ENCODE assay signal across 10 cellular contexts in genomic region chr4:182975806-182976205, GRCh38. TPM values are rescaled to one million over a fixed set of nuclear protein-coding genes. Genes with fewer than 3 reads are reported as not detected.
A peak's percentile ranks its signal among the peaks of the same experiment; 100 is the strongest.
DNase-seq lines count a peak whose midpoint lies in the region; ATAC-seq and FAIRE-seq lines count a peak whose summit lies in the region.
"Had no signal": no experiment of that assay in that cellular context is flagged by ENCODE, and none has a peak within 500 bp of the region (broad histone marks: within the 10 kb centered on the region; RNA-seq: fewer than 3 reads in every experiment).

No MANE protein-coding gene starts in this region.

- peaks cover 8% of the 10 kb centered on the region; the same call in 1 of the 2 replicates for H3K27me3 ChIP-seq in HAP-1 (ENCODE audit: low read depth)

- H3K36me3 ChIP-seq in HAP-1 (replicated peaks): no peaks in the 10 kb centered on the region

- H3K4me1 ChIP-seq in HAP-1: no peaks in the 10 kb centered on the region

- FAIRE-seq in HTR-8/SVneo (lab: Jason Lieb, UNC): peak; percentile 81

- DNase-seq in GM03348 (ENCODE audit: low spot score) (peak; percentile 78), HTR-8/SVneo (ENCODE audit: insufficient read length, low spot score) (peak; percentile 78), dermis blood vessel endothelial cell (peak; percentile 92), NCI-H774 (lab: John Stamatoyannopoulos, UW) (no peak), HAP-1 (ENCODE audit: low spot score in 2 of 2) (no peak), hypothalamus (lab: John Stamatoyannopoulos, UW) (no peak), NCI-H1930 (lab: John Stamatoyannopoulos, UW) (no peak)

- H3K9me3 ChIP-seq in HAP-1: no peaks in the 10 kb centered on the region

- in situ Hi-C loops in HAP-1 (cut with MboI; ENCODE audit: low sequenced_read_pairs): no loop called here

- ATAC-seq in GM21576 (IDR thresholded peaks at IDR 0.05; ENCODE audit: unreplicated experiment): peak; percentile 52

- H3K4me3 ChIP-seq in HAP-1: no peak overlapping the region
- H3K4me3 ChIP-seq: lung, SK-N-MC had no signal

RNA-seq across cellular contexts. Expression of gene DCTD, which starts 58.6 kb away (rescaled TPM):
- 77.3 and 107 TPM in 2 replicates for total RNA-seq in dermis blood vessel endothelial cell

Comparison
In these comparisons a context has a peak if more than half of its experiments do, and no peak if none do; other contexts are left out.
1. DNase-seq: peak in GM03348 (single experiment), HTR-8/SVneo (single experiment) and dermis blood vessel endothelial cell (single experiment); none in NCI-H774 (single experiment), HAP-1 (0 of 2), hypothalamus (0 of 51) and NCI-H1930 (0 of 2).